ENCODE assay signal across 9 cellular contexts in genomic region chr2:233928594-233929351, GRCh38. TPM values are rescaled to one million over a fixed set of nuclear protein-coding genes. Genes with fewer than 3 reads are reported as not detected.
A peak's percentile ranks its signal among the peaks of the same experiment; 100 is the strongest.
DNase-seq lines count a peak whose midpoint lies in the region; ATAC-seq and TF ChIP-seq lines count a peak whose summit lies in the region.
"Had no signal": no experiment of that assay in that cellular context is flagged by ENCODE, and none has a peak within 500 bp of the region (broad histone marks: within the 10 kb centered on the region; RNA-seq: fewer than 3 reads in every experiment).

No MANE protein-coding gene starts in this region.

- H3K27ac ChIP-seq in left ventricle myocardium inferior (replicated peaks): no peak overlapping the region
- H3K27ac ChIP-seq: epithelial cell of prostate had no signal

- H3K27me3 ChIP-seq in left ventricle myocardium inferior (ENCODE audit: low read depth): peaks cover 92% of the 10 kb centered on the region

- DNase-seq in left ventricle myocardium inferior (no peak), left ventricle myocardium superior (no peak), NCI-H146 (lab: John Stamatoyannopoulos, UW) (peak; percentile 21), cardiac fibroblast (ENCODE audit: low read depth in 2 of 2) (peak; percentile 48 to 52), D341Med (ENCODE audit: low spot score) (no peak)
- peak; percentile 4 to 13 for DNase-seq in stimulated activated CD8-positive, alpha-beta memory T cell treated with anti-CD3 and anti-CD28 coated beads, Interleukin-2, amount 100 ng/mL, for 48 hours (ENCODE audit: low read depth in 2 of 2)
- DNase-seq in stimulated activated naive CD4-positive, alpha-beta T cell treated with Interleukin-2 at 50 U/mL for 16 hours (lab: John Stamatoyannopoulos, UW): no peak

- H3K36me3 ChIP-seq in left ventricle myocardium inferior: no peaks in the 10 kb centered on the region

- TF ChIP-seq CTCF in left ventricle myocardium inferior (IDR thresholded peaks at IDR 0.05; ENCODE audit: borderline replicate concordance): peak; percentile 36
- TF ChIP-seq CTCF in cardiac fibroblast (IDR thresholded peaks at IDR 0.05; ENCODE audit: low read depth, low read length): peak; percentile 61

- ATAC-seq in left ventricle myocardium superior: no peak
- ATAC-seq in HG03097 (IDR thresholded peaks at IDR 0.05; ENCODE audit: low FRiP score, unreplicated experiment): no peak

- intact Hi-C loops in left ventricle myocardium inferior (cut with micrococcal nuclease) (no loop called here), left ventricle myocardium superior (cut with micrococcal nuclease) (no loop called here)

- H3K4me3 ChIP-seq in left ventricle myocardium inferior (no peak overlapping the region), cardiac fibroblast (replicated peaks in 1 of 2; ENCODE audit: low read depth in 2 of 2, low read length in 2 of 2) (no peak overlapping the region)

- no peaks in the 10 kb centered on the region for H3K9me3 ChIP-seq in left ventricle myocardium inferior (replicated peaks)

- no peaks in the 10 kb centered on the region for H3K4me1 ChIP-seq in left ventricle myocardium inferior

RNA-seq across cellular contexts. Expression of gene TRPM8, which starts 11.6 kb away (rescaled TPM):
- not detected for total RNA-seq in left ventricle myocardium inferior
- not detected for total RNA-seq in left ventricle myocardium superior

Comparison
In these comparisons a context has a peak if more than half of its experiments do, and no peak if none do; other contexts are left out.
1. DNase-seq: peak in NCI-H146 (single experiment), cardiac fibroblast (2 of 2) and stimulated activated CD8-positive, alpha-beta memory T cell treated with anti-CD3 and anti-CD28 coated beads, Interleukin-2, amount 100 ng/mL, for 48 hours (2 of 2); none in left ventricle myocardium inferior (single experiment), left ventricle myocardium superior (single experiment), D341Med (single experiment) and stimulated activated naive CD4-positive, alpha-beta T cell treated with Interleukin-2 at 50 U/mL for 16 hours (single experiment).